13 cellular contexts compared by ENCODE assay signal in genomic region chr4:144562019-144562740, GRCh38.
A peak's percentile ranks its signal among the peaks of the same experiment; 100 is the strongest.
DNase-seq lines count a peak whose midpoint lies in the region; ATAC-seq, FAIRE-seq and TF ChIP-seq lines count a peak whose summit lies in the region.
"Had no signal": no experiment of that assay in that cellular context is flagged by ENCODE, and none has a peak within 500 bp of the region (broad histone marks: within the 10 kb centered on the region; RNA-seq: fewer than 3 reads in every experiment).

No MANE protein-coding gene starts in this region.

- H3K9me3 ChIP-seq in A549: no peaks in the 10 kb centered on the region
- no peaks in the 10 kb centered on the region for H3K9me3 ChIP-seq in left lung
- H3K9me3 ChIP-seq in suprapubic skin: no peaks in the 10 kb centered on the region

- FAIRE-seq in A549 (lab: Jason Lieb, UNC) (no peak), GM12891 (lab: Jason Lieb, UNC) (no peak)

- peak overlapping the region; percentile 41; the same call in 2 of the 3 replicates for H3K4me2 ChIP-seq in A549

- POLR2A ChIA-PET in A549 (lab: Yijun Ruan, JAX): no interaction called here

- TF ChIP-seq EP300 in A549 (IDR thresholded peaks at IDR 0.05): no peak
- no peak for TF ChIP-seq EP300 in suprapubic skin (IDR thresholded peaks at IDR 0.05)

- intact Hi-C loops in left lung (cut with DNase I): no loop called here

- no peak for TF ChIP-seq RAD21 in A549 (conservative IDR thresholded peaks at IDR 0.05 in 1 of 2, IDR thresholded peaks at IDR 0.05 in 1 of 2)

- CTCF ChIA-PET in A549 (lab: Yijun Ruan, JAX): interaction anchor here (0.8 kb wide), 1 partner anchor 86 kb away, joined by 4 read pairs; no protein-coding TSS in a partner anchor

- 67% methylated on average over 9 of the region's 10 CpGs for WGBS in A549 (ENCODE audit: missing lambda C conversion rate)
- 33% methylated on average over 10 of the region's 10 CpGs for WGBS in suprapubic skin

- H3K4me3 ChIP-seq in A549 (no peak overlapping the region), left lung (no peak overlapping the region), suprapubic skin (no peak overlapping the region)

- H3K27me3 ChIP-seq in left lung: no peaks in the 10 kb centered on the region
- H3K27me3 ChIP-seq in suprapubic skin: no peaks in the 10 kb centered on the region

- DNase-seq in A549 (ENCODE audit: low read depth in 1 of 2, low spot score in 1 of 2) (no peak), dermis blood vessel endothelial cell (peak; percentile 85), left lung (no peak), suprapubic skin (ENCODE audit: low spot score in 2 of 2) (no peak), AG20443 (ENCODE audit: low spot score) (no peak), GM12891 (ENCODE audit: insufficient read length, low spot score) (no peak)
- DNase-seq: activated T-cell treated with anti-CD3 and anti-CD28 coated beads, Interleukin-2, amount 50 U/mL, for 1 hour; anterior cingulate cortex; naive thymus-derived CD4-positive, alpha-beta T cell; Right ventricle myocardium superior; stimulated activated CD4-positive, alpha-beta T cell treated with anti-CD3 and anti-CD28 coated beads, Interleukin-15, amount 100 ng/mL, for 24 hours had no signal

- H3K4me1 ChIP-seq in A549: peaks cover 10% of the 10 kb centered on the region; the same call in 2 of the 3 replicates
- H3K4me1 ChIP-seq in left lung: no peaks in the 10 kb centered on the region
- no peaks in the 10 kb centered on the region for H3K4me1 ChIP-seq in suprapubic skin

- ATAC-seq in A549 (no peak), HG03354 (IDR thresholded peaks at IDR 0.05; ENCODE audit: poor library complexity, severe bottlenecking, unreplicated experiment) (peak; percentile 42), left lung (peak; percentile 54), GM21515 (IDR thresholded peaks at IDR 0.05; ENCODE audit: unreplicated experiment) (no peak)
- ATAC-seq: naive thymus-derived CD4-positive, alpha-beta T cell had no signal

- TF ChIP-seq CTCF in A549 (IDR thresholded peaks at IDR 0.05) (no peak), left lung (IDR thresholded peaks at IDR 0.05) (no peak), suprapubic skin (IDR thresholded peaks at IDR 0.05) (no peak)

- TF ChIP-seq POLR2A in A549 (IDR thresholded peaks at IDR 0.05; ENCODE audit: low read length): no peak
- TF ChIP-seq POLR2A in suprapubic skin (IDR thresholded peaks at IDR 0.05): no peak
- no peak for TF ChIP-seq POLR2A in GM12891 (IDR thresholded peaks at IDR 0.05; ENCODE audit: low read depth, low read length)

- H3K36me3 ChIP-seq in left lung (no peaks in the 10 kb centered on the region), suprapubic skin (no peaks in the 10 kb centered on the region)

- H3K27ac ChIP-seq in A549: peak overlapping the region; percentile 37 to 38; a peak in 2 of 6 replicates
- H3K27ac ChIP-seq in left lung: no peak overlapping the region
- no peak overlapping the region for H3K27ac ChIP-seq in suprapubic skin

TF ChIP-seq in A549, 52 proteins besides CTCF, POLR2A, EP300 and RAD21:
- TF ChIP-seq ESRRA (IDR thresholded peaks at IDR 0.05; ENCODE audit: borderline replicate concordance, low read length) (no peak), CHD4 (IDR thresholded peaks at IDR 0.05; ENCODE audit: borderline replicate concordance) (no peak), POLR2AphosphoS2 (conservative IDR thresholded peaks at IDR 0.05; ENCODE audit: low read length) (no peak), ZC3H11A (IDR thresholded peaks at IDR 0.05) (no peak), CBX2 (IDR thresholded peaks at IDR 0.05; ENCODE audit: borderline replicate concordance, low read depth) (no peak), SMC3 (IDR thresholded peaks at IDR 0.05) (no peak), FOSL2 (IDR thresholded peaks at IDR 0.05) (no peak), FOSL2 (CRISPR knock-in tag; IDR thresholded peaks at IDR 0.05) (no peak), HEYL (CRISPR knock-in tag; IDR thresholded peaks at IDR 0.05) (no peak), ZNF302 (CRISPR knock-in tag; IDR thresholded peaks at IDR 0.05) (no peak), CHD2 (IDR thresholded peaks at IDR 0.05; ENCODE audit: low read length, partially characterized antibody) (no peak)

TF ChIP-seq in GM12891, 5 proteins besides CTCF, POLR2A, EP300 and RAD21:
- TF ChIP-seq SPI1 (IDR thresholded peaks at IDR 0.05; ENCODE audit: low read depth, low read length) (no peak), TAF1 (IDR thresholded peaks at IDR 0.05; ENCODE audit: low read depth, low read length) (no peak), PAX5 (IDR thresholded peaks at IDR 0.05; ENCODE audit: insufficient read depth, low read length, severe bottlenecking) (no peak), POU2F2 (IDR thresholded peaks at IDR 0.05; ENCODE audit: low read depth, low read length) (no peak)

Comparison
In these comparisons a context has a peak if more than half of its experiments do, and no peak if none do; other contexts are left out.
1. ATAC-seq: peak in HG03354 (single experiment) and left lung (single experiment); none in A549 (0 of 2) and GM21515 (single experiment).
2. H3K27ac ChIP-seq: peak in A549 (2 of 2); none in left lung (0 of 2) and suprapubic skin (single experiment).